Comparison of ENCODE assay signal across 22 cellular contexts in the genomic region with DNA sequence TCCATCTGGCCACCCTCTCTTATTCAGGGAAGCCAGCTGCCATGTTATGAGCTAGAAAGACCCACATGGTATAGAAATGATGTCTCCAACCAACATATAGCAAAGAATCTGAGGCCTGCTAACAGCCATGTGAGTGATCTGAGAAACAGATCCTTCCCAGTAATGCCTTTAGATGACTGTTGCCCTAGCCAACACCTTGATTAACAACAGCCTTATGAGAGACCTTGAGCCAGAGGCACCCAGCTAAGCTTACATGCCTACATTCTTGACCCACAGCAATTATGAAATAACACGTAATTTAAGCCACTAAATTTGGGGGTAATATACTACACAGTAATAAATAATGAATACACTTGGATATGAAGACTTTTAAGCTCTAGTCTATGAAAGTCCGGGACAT. TPM values are rescaled to one million over a fixed set of nuclear protein-coding genes. Genes with fewer than 3 reads are reported as not detected.
DNase-seq lines count a peak whose midpoint lies in the region; ATAC-seq, FAIRE-seq and TF ChIP-seq lines count a peak whose summit lies in the region.
"Had no signal": no experiment of that assay in that cellular context is flagged by ENCODE, and none has a peak within 500 bp of the region (broad histone marks: within the 10 kb centered on the region; RNA-seq: fewer than 3 reads in every experiment).

No MANE protein-coding gene starts in this region.

- H3K9me3 Mint-ChIP-seq in nephron progenitor cell, result peaks cover 4% of the 10 kb centered on the region
- no peaks in the 10 kb centered on the region for H3K9me3 Mint-ChIP-seq in activated CD4-positive, alpha-beta T cell treated with anti-CD3 and anti-CD28 coated beads for 36 hours (ENCODE audit: low read depth)
- H3K9me3 Mint-ChIP-seq: CD8-positive, alpha-beta memory T cell had no signal

- ATAC-seq in GM21723 (IDR thresholded peaks at IDR 0.05; ENCODE audit: unreplicated experiment) (no peak), GM21515 (IDR thresholded peaks at IDR 0.05; ENCODE audit: unreplicated experiment) (no peak)
- no peak for ATAC-seq in activated CD4-positive, alpha-beta T cell treated with anti-CD3 and anti-CD28 coated beads for 36 hours
- ATAC-seq: HCT116, K562, PC-3, SK-N-SH treated with all-trans-retinoic acid at 6 μM for 48 hours had no signal

- no peaks in the 10 kb centered on the region for H3K27me3 Mint-ChIP-seq in nephron progenitor cell (ENCODE audit: low read depth, poor library complexity)
- H3K27me3 Mint-ChIP-seq in activated CD4-positive, alpha-beta T cell treated with anti-CD3 and anti-CD28 coated beads for 36 hours, result no peaks in the 10 kb centered on the region

- TF ChIP-seq POLR2A in GM12892 (IDR thresholded peaks at IDR 0.05; ENCODE audit: low read depth, low read length), result no peak

- intact Hi-C loops in activated CD4-positive, alpha-beta T cell treated with anti-CD3 and anti-CD28 coated beads for 36 hours (cut with DNase I, micrococcal nuclease), result no loop called here

- peak; percentile 64 for DNase-seq in DMS 273 (lab: John Stamatoyannopoulos, UW; ENCODE audit: unreplicated experiment)
- no peak for DNase-seq in DMS 273 treated with DMSO at 0.1 percent for 48 hours (lab: John Stamatoyannopoulos, UW)
- DNase-seq in NCI-H82 treated with DMSO at 0.1 percent for 48 hours (lab: John Stamatoyannopoulos, UW; ENCODE audit: unreplicated experiment), result peak; percentile 21
- DNase-seq in nephron progenitor cell, result no peak
- no peak for DNase-seq in activated CD4-positive, alpha-beta T cell treated with anti-CD3 and anti-CD28 coated beads for 36 hours
- no peak for DNase-seq in GM12892 (ENCODE audit: insufficient read length)
- DNase-seq: BE2C; CD8-positive, alpha-beta memory T cell; Kasumi-1; NCI-H1105; NCI-H1436 treated with DMSO at 0.1 percent for 48 hours; NCI-H187 treated with DMSO at 0.1 percent for 48 hours; NCI-H446 treated with DMSO at 0.1 percent for 48 hours; PC-3 had no signal

- no peak for FAIRE-seq in GM12892 (lab: Jason Lieb, UNC)
- FAIRE-seq: G401.6, HTR-8/SVneo, K562 had no signal

- CTCF ChIA-PET in activated CD4-positive, alpha-beta T cell treated with anti-CD3 and anti-CD28 coated beads for 36 hours (lab: Charles Lee), result interaction anchor here (1.4 kb wide), 1 partner anchor 37 kb away, joined by 3 read pairs; no protein-coding TSS in a partner anchor

- POLR2A ChIA-PET in activated CD4-positive, alpha-beta T cell treated with anti-CD3 and anti-CD28 coated beads for 36 hours (lab: Charles Lee), result interaction anchor here (1.3 kb wide), 1 partner anchor 151 kb away, joined by 3 read pairs; no protein-coding TSS in a partner anchor

- peaks cover 47% of the 10 kb centered on the region for H3K36me3 Mint-ChIP-seq in nephron progenitor cell (ENCODE audit: low read depth)
- H3K36me3 Mint-ChIP-seq in activated CD4-positive, alpha-beta T cell treated with anti-CD3 and anti-CD28 coated beads for 36 hours (ENCODE audit: low read depth), result peaks cover 15% of the 10 kb centered on the region

- H3K27ac Mint-ChIP-seq in nephron progenitor cell, result peak overlapping the region; percentile 50
- H3K27ac Mint-ChIP-seq in activated CD4-positive, alpha-beta T cell treated with anti-CD3 and anti-CD28 coated beads for 36 hours, result no peak overlapping the region
- H3K27ac Mint-ChIP-seq: CD14-positive monocyte; CD8-positive, alpha-beta memory T cell had no signal

- no peak overlapping the region for H3K4me3 Mint-ChIP-seq in nephron progenitor cell
- H3K4me3 Mint-ChIP-seq in activated CD4-positive, alpha-beta T cell treated with anti-CD3 and anti-CD28 coated beads for 36 hours, result no peak overlapping the region
- H3K4me3 Mint-ChIP-seq: CD14-positive monocyte; CD8-positive, alpha-beta memory T cell had no signal

- no peak for TF ChIP-seq CTCF in nephron progenitor cell (IDR thresholded peaks at IDR 0.05)

- no peaks in the 10 kb centered on the region for H3K4me1 Mint-ChIP-seq in nephron progenitor cell
- H3K4me1 Mint-ChIP-seq in activated CD4-positive, alpha-beta T cell treated with anti-CD3 and anti-CD28 coated beads for 36 hours, result peaks cover 12% of the 10 kb centered on the region

RNA-seq across cellular contexts. Expression of gene KANSL1L, which starts 13.0 kb away (rescaled TPM):
- total RNA-seq in activated CD4-positive, alpha-beta T cell treated with anti-CD3 and anti-CD28 coated beads for 36 hours, result 1 to 10 TPM; 4.5 to 6.0 TPM
- polyA plus RNA-seq in GM12892 (2012; ENCODE audit: missing spikeins), result 5.4 TPM

Comparison
In these comparisons a context has a peak if more than half of its experiments do, and no peak if none do; other contexts are left out.
1. DNase-seq: peak in DMS 273 (single experiment) and NCI-H82 treated with DMSO at 0.1 percent for 48 hours (single experiment); none in DMS 273 treated with DMSO at 0.1 percent for 48 hours (single experiment), nephron progenitor cell (single experiment), activated CD4-positive, alpha-beta T cell treated with anti-CD3 and anti-CD28 coated beads for 36 hours (single experiment) and GM12892 (single experiment).